ENCODE assay signal across 21 cellular contexts in the genomic region with DNA sequence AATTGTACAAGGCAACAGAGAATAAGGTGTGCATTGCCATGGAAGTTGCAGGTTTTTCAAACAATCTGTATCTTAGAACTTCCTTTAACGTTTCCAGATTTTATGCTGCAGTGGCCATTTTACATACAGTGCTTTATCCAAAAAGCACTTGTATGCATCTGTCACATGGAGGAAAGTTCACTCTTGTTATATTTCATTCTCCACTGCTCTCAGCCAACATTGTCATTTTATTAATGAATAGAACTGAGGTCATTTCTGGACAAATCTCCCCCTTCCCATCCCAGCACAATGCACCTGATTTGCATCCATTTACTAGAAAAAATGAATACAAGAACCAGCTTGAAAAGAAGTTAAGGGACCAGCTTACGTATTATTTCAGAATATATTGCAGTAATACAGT.
DNase-seq lines count a peak whose midpoint lies in the region; ATAC-seq and TF ChIP-seq lines count a peak whose summit lies in the region.
"Had no signal": no experiment of that assay in that cellular context is flagged by ENCODE, and none has a peak within 500 bp of the region (broad histone marks: within the 10 kb centered on the region; RNA-seq: fewer than 3 reads in every experiment).

No MANE protein-coding gene starts in this region.

- no peak overlapping the region for H3K27ac Mint-ChIP-seq in HFFc6
- H3K27ac Mint-ChIP-seq: activated naive CD4-positive, alpha-beta T cell treated with anti-CD3 and anti-CD28 coated beads for 36 hours; naive thymus-derived CD8-positive, alpha-beta T cell had no signal

- H3K36me3 Mint-ChIP-seq in HFFc6 (ENCODE audit: low read depth), result no peaks in the 10 kb centered on the region
- H3K36me3 Mint-ChIP-seq: naive thymus-derived CD8-positive, alpha-beta T cell had no signal

- H3K27ac ChIP-seq in cingulate gyrus (ENCODE audit: low read depth, low read length) (peak overlapping the region; percentile 95), muscle layer of duodenum (ENCODE audit: low read length) (no peak overlapping the region), thoracic aorta (no peak overlapping the region)
- H3K27ac ChIP-seq: psoas muscle, WERI-Rb-1 had no signal

- no peaks in the 10 kb centered on the region for H3K9me3 Mint-ChIP-seq in HFFc6
- H3K9me3 Mint-ChIP-seq: activated naive CD4-positive, alpha-beta T cell treated with anti-CD3 and anti-CD28 coated beads for 36 hours; naive thymus-derived CD8-positive, alpha-beta T cell had no signal

- DNase-seq in HFFc6 (no peak), thoracic aorta (ENCODE audit: low spot score) (no peak), NCI-H1092 treated with DMSO at 0.1 percent for 48 hours (lab: John Stamatoyannopoulos, UW) (no peak), islet precursor cell (no peak), NAMALWA (ENCODE audit: low spot score) (no peak), NCI-H146 (lab: John Stamatoyannopoulos, UW) (no peak)
- DNase-seq: activated CD4-positive, alpha-beta T cell treated with anti-CD3 and anti-CD28 coated beads, Interleukin-2, amount 50 U/mL, for 4 hours; activated naive CD4-positive, alpha-beta T cell treated with anti-CD3 and anti-CD28 coated beads for 36 hours; aorta; DMS79 treated with DMSO at 0.1 percent for 48 hours; naive thymus-derived CD8-positive, alpha-beta T cell; NCI-H2107; NCI-H524 treated with DMSO at 0.1 percent for 48 hours; SHP77; stimulated activated CD4-positive, alpha-beta T cell treated with anti-CD3 and anti-CD28 coated beads, Interleukin-4, amount 100 ng/mL, for 4 hours; WERI-Rb-1 had no signal

- H3K27me3 Mint-ChIP-seq in HFFc6 (ENCODE audit: insufficient read depth), result no peaks in the 10 kb centered on the region; the same call in 1 of the 2 replicates

- H3K4me1 Mint-ChIP-seq in HFFc6 (ENCODE audit: low read depth), result peaks cover 37% of the 10 kb centered on the region
- H3K4me1 Mint-ChIP-seq: naive thymus-derived CD8-positive, alpha-beta T cell had no signal

- TF ChIP-seq CTCF in HFFc6 (IDR thresholded peaks at IDR 0.05) (no peak), thoracic aorta (IDR thresholded peaks at IDR 0.05) (no peak)

- H3K4me1 ChIP-seq in muscle layer of duodenum (ENCODE audit: control insufficient read depth in 1 of 2, insufficient read depth in 2 of 2, low read length in 2 of 2), result peaks cover 0 to 32% of the 10 kb centered on the region in 2 donors
- peaks cover 0 to 7% of the 10 kb centered on the region in 2 donors for H3K4me1 ChIP-seq in thoracic aorta (ENCODE audit: control insufficient read depth in 1 of 2, low read depth in 2 of 2)
- H3K4me1 ChIP-seq: psoas muscle had no signal

- no peak for ATAC-seq in thoracic aorta (ENCODE audit: insufficient number of reproducible peaks, low FRiP score, low read depth)
- ATAC-seq: naive thymus-derived CD8-positive, alpha-beta T cell had no signal

- H3K27me3 ChIP-seq in muscle layer of duodenum (ENCODE audit: low read depth, low read length), result no peaks in the 10 kb centered on the region
- H3K27me3 ChIP-seq in thoracic aorta (replicated peaks; ENCODE audit: insufficient read depth), result no peaks in the 10 kb centered on the region

- H3K4me3 Mint-ChIP-seq in HFFc6, result peak overlapping the region; percentile 89
- H3K4me3 Mint-ChIP-seq: activated naive CD4-positive, alpha-beta T cell treated with anti-CD3 and anti-CD28 coated beads for 36 hours; naive thymus-derived CD8-positive, alpha-beta T cell had no signal

- no peaks in the 10 kb centered on the region for H3K9me3 ChIP-seq in muscle layer of duodenum (ENCODE audit: control insufficient read depth in 1 of 2, low read length in 2 of 2)
- no peaks in the 10 kb centered on the region for H3K9me3 ChIP-seq in thoracic aorta
- H3K9me3 ChIP-seq: psoas muscle had no signal

- no peaks in the 10 kb centered on the region for H3K36me3 ChIP-seq in muscle layer of duodenum (ENCODE audit: control insufficient read depth in 1 of 2, insufficient read depth in 2 of 2, low read length in 2 of 2)
- H3K36me3 ChIP-seq in thoracic aorta, result no peaks in the 10 kb centered on the region
- H3K36me3 ChIP-seq: WERI-Rb-1 had no signal

- peak overlapping the region; percentile 17 to 65 for H3K4me3 ChIP-seq in muscle layer of duodenum (ENCODE audit: low read depth in 1 of 2, low read length in 2 of 2)
- peak overlapping the region; percentile 66 for H3K4me3 ChIP-seq in thoracic aorta
- H3K4me3 ChIP-seq: lung, smooth muscle cell had no signal
